In the genomic region with DNA sequence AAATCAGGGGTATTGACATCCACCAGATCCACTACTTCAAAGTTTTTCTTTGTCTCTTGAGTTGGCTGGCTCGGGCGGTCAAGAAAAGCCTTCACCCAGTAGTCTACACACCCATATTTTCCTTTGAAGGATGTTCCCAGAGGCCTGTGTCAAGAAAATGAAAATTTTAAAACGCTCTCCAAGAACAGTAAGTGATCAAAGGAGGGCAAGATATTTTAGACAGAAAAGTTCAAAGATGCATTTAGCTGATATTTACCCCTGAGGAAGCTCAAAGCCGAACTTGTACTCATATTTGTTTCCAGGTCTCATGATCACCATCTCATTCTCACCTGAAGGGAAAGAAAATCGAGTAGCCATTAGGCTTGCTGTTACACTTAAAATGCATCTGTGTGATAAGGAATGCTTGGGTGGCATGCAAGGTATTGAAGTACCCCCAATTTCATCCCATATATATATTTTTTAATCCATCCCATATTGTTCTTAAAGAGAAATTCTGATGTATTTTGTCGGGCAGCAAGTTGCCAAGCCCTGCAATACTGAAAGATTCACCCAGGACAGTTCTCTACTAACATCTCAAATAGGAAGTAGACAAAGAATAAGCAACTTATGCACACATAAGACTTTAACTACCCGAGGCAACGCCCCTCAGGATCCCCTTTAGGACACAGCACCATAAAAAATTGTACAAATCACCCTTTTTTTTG, we compare ENCODE assay signal across 8 cellular contexts. TPM values are rescaled to one million over a fixed set of nuclear protein-coding genes. Genes with fewer than 3 reads are reported as not detected.
DNase-seq lines count a peak whose midpoint lies in the region; ATAC-seq and TF ChIP-seq lines count a peak whose summit lies in the region.

No MANE protein-coding gene starts in this region.

- no peaks in the 10 kb centered on the region for H3K27me3 ChIP-seq in HL-60 (ENCODE audit: insufficient read depth, poor library complexity, severe bottlenecking)
- H3K27me3 ChIP-seq in spleen (replicated peaks in 1 of 7), result no peaks in the 10 kb centered on the region

- 1 to 3% (median 1%) methylated on average over 8 of the region's 8 CpGs for WGBS in spleen, 5 donors

- DNase-seq in HL-60 (ENCODE audit: low read depth in 1 of 2, low spot score in 1 of 2) (no peak), WTC11 (ENCODE audit: low spot score) (no peak), glutamatergic neuron (no peak), spleen (no peak), GM10248 (ENCODE audit: extremely low spot score) (no peak), GM03348 (ENCODE audit: low spot score) (no peak), DMS114 treated with DMSO at 0.1 percent for 48 hours (lab: John Stamatoyannopoulos, UW; ENCODE audit: unreplicated experiment) (no peak)

- H3K4me1 ChIP-seq in spleen, result peaks cover 31 to 73% (median 59%) of the 10 kb centered on the region in 6 donors

- TF ChIP-seq POLR2A in spleen (IDR thresholded peaks at IDR 0.05), result no peak

- H3K4me3 ChIP-seq in HL-60 (replicated peaks; ENCODE audit: insufficient read depth, low read length), result peak overlapping the region; percentile 71
- peak overlapping the region; percentile 86 to 100 (median 95) for H3K4me3 ChIP-seq in spleen

- H3K4me1 Mint-ChIP-seq in WTC11, result peaks cover 78% of the 10 kb centered on the region
- H3K4me1 Mint-ChIP-seq in glutamatergic neuron (ENCODE audit: low read depth, unreplicated experiment), result peaks cover 28% of the 10 kb centered on the region

- TF ChIP-seq CTCF in HL-60 (IDR thresholded peaks at IDR 0.05; ENCODE audit: insufficient read depth, low read length) (no peak), WTC11 (IDR thresholded peaks at IDR 0.05) (no peak), glutamatergic neuron (IDR thresholded peaks at IDR 0.05; ENCODE audit: partially characterized antibody, unreplicated experiment) (no peak), spleen (IDR thresholded peaks at IDR 0.05 in 8 of 11, conservative IDR thresholded peaks at IDR 0.05 in 3 of 11) (no peak), GM10248 (IDR thresholded peaks at IDR 0.05; ENCODE audit: control extremely low read depth, extremely low read depth, low read depth, missing control alignments) (no peak)

- H3K36me3 ChIP-seq in spleen, result peaks cover 21 to 43% (median 35%) of the 10 kb centered on the region in 6 donors

- H3K9me3 Mint-ChIP-seq in WTC11 (no peaks in the 10 kb centered on the region), glutamatergic neuron (ENCODE audit: unreplicated experiment) (peaks cover 15% of the 10 kb centered on the region)

- peak overlapping the region; percentile 97 for H3K27ac Mint-ChIP-seq in WTC11
- peak overlapping the region; percentile 98 for H3K27ac Mint-ChIP-seq in glutamatergic neuron (ENCODE audit: unreplicated experiment)

- ATAC-seq in WTC11 (no peak), HG03460 (IDR thresholded peaks at IDR 0.05; ENCODE audit: unreplicated experiment) (no peak)

- intact Hi-C loops in spleen (cut with DNase I; ENCODE audit: low total_unique reads), result no loop called here

- peak overlapping the region; percentile 98 for H3K4me3 Mint-ChIP-seq in WTC11
- peak overlapping the region; percentile 99 for H3K4me3 Mint-ChIP-seq in glutamatergic neuron (ENCODE audit: unreplicated experiment)

- peak overlapping the region; percentile 87 for H3K27ac ChIP-seq in HL-60 (replicated peaks)
- H3K27ac ChIP-seq in spleen, result peak overlapping the region; percentile 93 to 100 (median 99)

- H3K27me3 Mint-ChIP-seq in WTC11 (ENCODE audit: low read depth) (no peaks in the 10 kb centered on the region), glutamatergic neuron (ENCODE audit: unreplicated experiment) (peaks cover 11% of the 10 kb centered on the region)

- CTCF ChIA-PET in WTC11 (lab: Charles Lee) (interaction anchor here (1.3 to 3.4 kb wide), 3 partner anchors 16 to 19 kb away, joined by 3 to 14 read pairs (median 7); no protein-coding TSS in a partner anchor), GM10248 (lab: Yijun Ruan, JAX) (interaction anchor here (0.7 to 14.3 kb wide), 2 partner anchors 12 to 15 kb away, joined by 3 to 176 read pairs; no protein-coding TSS in a partner anchor)

- H3K36me3 Mint-ChIP-seq in WTC11, result peaks cover 41% of the 10 kb centered on the region
- H3K36me3 Mint-ChIP-seq in glutamatergic neuron (ENCODE audit: unreplicated experiment), result peaks cover 28% of the 10 kb centered on the region

- POLR2A ChIA-PET in WTC11 (lab: Charles Lee) (interaction anchor here (1.1 to 1.2 kb wide), 2 partner anchors 15 to 37 kb away, joined by 3 read pairs; a partner anchor contains a TSS), GM10248 (lab: Yijun Ruan, JAX) (no interaction called here)

- no peaks in the 10 kb centered on the region for H3K9me3 ChIP-seq in spleen

TF ChIP-seq in WTC11, 78 proteins besides CTCF, POLR2A, EP300 and RAD21:
- TF ChIP-seq, protein P1, sequence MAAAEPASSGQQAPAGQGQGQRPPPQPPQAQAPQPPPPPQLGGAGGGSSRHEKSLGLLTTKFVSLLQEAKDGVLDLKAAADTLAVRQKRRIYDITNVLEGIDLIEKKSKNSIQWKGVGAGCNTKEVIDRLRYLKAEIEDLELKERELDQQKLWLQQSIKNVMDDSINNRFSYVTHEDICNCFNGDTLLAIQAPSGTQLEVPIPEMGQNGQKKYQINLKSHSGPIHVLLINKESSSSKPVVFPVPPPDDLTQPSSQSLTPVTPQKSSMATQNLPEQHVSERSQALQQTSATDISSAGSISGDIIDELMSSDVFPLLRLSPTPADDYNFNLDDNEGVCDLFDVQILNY (CRISPR knock-in tag; IDR thresholded peaks at IDR 0.05), result no peak
- TF ChIP-seq CREM (CRISPR knock-in tag; IDR thresholded peaks at IDR 0.05) (no peak), OVOL2 (CRISPR knock-in tag; IDR thresholded peaks at IDR 0.05; ENCODE audit: borderline replicate concordance) (no peak), ELF4 (CRISPR knock-in tag; IDR thresholded peaks at IDR 0.05; ENCODE audit: low read depth) (no peak)
- TF ChIP-seq, protein P2, sequence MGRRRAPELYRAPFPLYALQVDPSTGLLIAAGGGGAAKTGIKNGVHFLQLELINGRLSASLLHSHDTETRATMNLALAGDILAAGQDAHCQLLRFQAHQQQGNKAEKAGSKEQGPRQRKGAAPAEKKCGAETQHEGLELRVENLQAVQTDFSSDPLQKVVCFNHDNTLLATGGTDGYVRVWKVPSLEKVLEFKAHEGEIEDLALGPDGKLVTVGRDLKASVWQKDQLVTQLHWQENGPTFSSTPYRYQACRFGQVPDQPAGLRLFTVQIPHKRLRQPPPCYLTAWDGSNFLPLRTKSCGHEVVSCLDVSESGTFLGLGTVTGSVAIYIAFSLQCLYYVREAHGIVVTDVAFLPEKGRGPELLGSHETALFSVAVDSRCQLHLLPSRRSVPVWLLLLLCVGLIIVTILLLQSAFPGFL (CRISPR knock-in tag; IDR thresholded peaks at IDR 0.05; ENCODE audit: borderline replicate concordance), result no peak

RNA-seq across cellular contexts. Expression of a gene that starts 1.1 kb away (rescaled TPM):
- total RNA-seq in WTC11 (2021) (56.7 to 76.8 TPM (median 73.8 TPM) in 3 replicates), glutamatergic neuron (ENCODE audit: unreplicated experiment) (126 TPM), spleen (1,000 to 10,000 TPM in 5 of 7 donors, 100 to 1,000 TPM in 2; 622 to 2,368 (median 1,747) TPM)
- 100 to 1,000 TPM; 446 to 779 (median 670) TPM for polyA plus RNA-seq in spleen

RNA-seq across cellular contexts. Expression of a gene that starts 26.2 kb away (rescaled TPM):
- 0.23 to 0.50 TPM (median 0.31 TPM) in 3 replicates for total RNA-seq in WTC11 (2021)
- total RNA-seq in glutamatergic neuron (ENCODE audit: unreplicated experiment), result not detected
- total RNA-seq in spleen, result not detected
- not detected for polyA plus RNA-seq in spleen

RNA-seq across cellular contexts. Expression of a gene that starts 30.8 kb away (rescaled TPM):
- total RNA-seq in WTC11 (2021), result 3.8 to 8.3 TPM (median 6.7 TPM) in 3 replicates
- total RNA-seq in glutamatergic neuron (ENCODE audit: unreplicated experiment), result 13.2 TPM
- 10 to 100 TPM; 22.1 to 34.0 (median 31.1) TPM for total RNA-seq in spleen
- polyA plus RNA-seq in spleen, result 10 to 100 TPM; 55.6 to 69.2 (median 63.0) TPM

RNA-seq across cellular contexts. Expression of a gene that starts 30.9 kb away (rescaled TPM):
- total RNA-seq in WTC11 (2021) (0.21 to 0.44 TPM (median 0.22 TPM) in 3 replicates), glutamatergic neuron (ENCODE audit: unreplicated experiment) (0.59 TPM), spleen (1 to 10 TPM in 5 of 7 donors, under 1 TPM in 2; 0.79 to 3.1 (median 1.2) TPM)
- polyA plus RNA-seq in spleen, result under 1 TPM; 0.57 to 0.99 (median 0.62) TPM

RNA-seq across cellular contexts. Expression of a gene that starts 37.5 kb away (rescaled TPM):
- total RNA-seq in WTC11 (2021), result 3.0 to 3.8 TPM (median 3.8 TPM) in 3 replicates
- total RNA-seq in glutamatergic neuron (ENCODE audit: unreplicated experiment), result 20.3 TPM
- total RNA-seq in spleen, result 10 to 100 TPM; 35.1 to 52.9 (median 39.5) TPM
- 10 to 100 TPM; 11.0 to 17.8 (median 14.4) TPM for polyA plus RNA-seq in spleen
